Comparison of ENCODE assay signal across 1 cellular context in genomic region chr3:47512416-47513124, GRCh38.
TF ChIP-seq lines count a peak whose summit lies in the region.

No MANE protein-coding gene starts in this region.

TF ChIP-seq in HEK293, 187 proteins besides CTCF, POLR2A, EP300 and RAD21 (continued from another document):
- TF ChIP-seq PATZ1 (tag by site-specific recombination; IDR thresholded peaks at IDR 0.05) = 0 out of 2 replicates have a peak, but pooled peaks have one; percentile 29
- 0 out of 2 replicates have a peak, but pooled peaks have one; percentile 7 for TF ChIP-seq ZNF645 (tag by site-specific recombination; IDR thresholded peaks at IDR 0.05)
